Comparison of ENCODE assay signal across 8 cellular contexts in genomic region chr15:74768771-74769342, GRCh38. TPM values are rescaled to one million over a fixed set of nuclear protein-coding genes. Genes with fewer than 3 reads are reported as not detected.
DNase-seq lines count a peak whose midpoint lies in the region; ATAC-seq and TF ChIP-seq lines count a peak whose summit lies in the region.

No MANE protein-coding gene starts in this region.

- TF ChIP-seq CTCF in LNCAP (IDR thresholded peaks at IDR 0.05) (peak; percentile 77), brain (conservative IDR thresholded peaks at IDR 0.05) (peak; percentile 89 to 93)

- H3K4me3 Mint-ChIP-seq in T-cell (no peak overlapping the region), brain (peak overlapping the region; percentile 13 to 71 (median 62))

- H3K4me1 Mint-ChIP-seq in T-cell (peaks cover 15 to 31% (median 20%) of the 10 kb centered on the region in 3 donors), brain (peaks cover 28% of the 10 kb centered on the region)

- H3K9me3 Mint-ChIP-seq in T-cell, result no peaks in the 10 kb centered on the region
- peaks cover 0 to 5% (median 0%) of the 10 kb centered on the region in 5 experiments for H3K9me3 Mint-ChIP-seq in brain

- POLR2A ChIA-PET in T-cell (lab: Charles Lee), result interaction anchor here in 1 of 2 donors (0.6 kb wide), 2 partner anchors 59 to 123 kb away, joined by 3 to 5 read pairs; no protein-coding TSS in a partner anchor

- H3K36me3 Mint-ChIP-seq in T-cell (no peaks in the 10 kb centered on the region), brain (no peaks in the 10 kb centered on the region)

- CTCF ChIA-PET in T-cell (lab: Charles Lee), result interaction anchor here (0.6 to 6.3 kb wide), 26 partner anchors 8 to 884 kb away, joined by 3 to 139 read pairs (median 6); partner anchors contain the start of genes CSK (in 2 of the 2) and FAM219B (in 1 of the 2)

- peaks cover 0 to 5% of the 10 kb centered on the region in 2 donors for H3K27me3 Mint-ChIP-seq in T-cell
- peaks cover 18% of the 10 kb centered on the region for H3K27me3 Mint-ChIP-seq in brain

- DNase-seq in NCI-H1417 (lab: John Stamatoyannopoulos, UW) (peak; percentile 55 to 82 (median 65)), NCI-H1417 treated with DMSO at 0.1 percent for 48 hours (lab: John Stamatoyannopoulos, UW) (no peak), T-cell (peak in 27 of 34 experiments; percentile 34 to 70 (median 56)), iPS-NIHi7 (ENCODE audit: extremely low spot score) (peak; percentile 83)
- DNase-seq in stimulated activated CD4-positive, alpha-beta T cell treated with anti-CD3 and anti-CD28 coated beads, Interleukin-2, amount 100 ng/mL, for 24 hours, result peak; percentile 68 to 72

- ATAC-seq in T-cell (replicated peaks in 1 of 4), result peak; percentile 56 to 66 (median 59)
- no peak for ATAC-seq in GM18868 (IDR thresholded peaks at IDR 0.05; ENCODE audit: unreplicated experiment)

- H3K27ac Mint-ChIP-seq in T-cell (peak overlapping the region in 1 of 2 donors; percentile 19), brain (peak overlapping the region in 3 of 5 experiments; percentile 13 to 61 (median 52))

RNA-seq across cellular contexts. Expression of gene CSK, which starts 13.0 kb away (rescaled TPM):
- 100 to 1,000 TPM; 198 to 296 (median 271) TPM for total RNA-seq in T-cell
- polyA plus RNA-seq in brain (ENCODE audit: insufficient read depth, low read depth, low replicate concordance), result 66.2 TPM

RNA-seq across cellular contexts. Expression of gene CYP1A2, which starts 20.2 kb away (rescaled TPM):
- total RNA-seq in T-cell, result not detected
- not detected for polyA plus RNA-seq in brain (ENCODE audit: insufficient read depth, low read depth, low replicate concordance)

RNA-seq across cellular contexts. Expression of gene CYP1A1, which starts 43.5 kb away (rescaled TPM):
- 1 to 10 TPM in 3 of 5 donors, under 1 TPM in 1, not detected in 1; 0.14 to 3.3 (median 1.9) TPM for total RNA-seq in T-cell
- 0.17 TPM for polyA plus RNA-seq in brain (ENCODE audit: insufficient read depth, low read depth, low replicate concordance)

RNA-seq across cellular contexts. Expression of gene LMAN1L, which starts 43.8 kb away (rescaled TPM):
- total RNA-seq in T-cell, result 1 to 10 TPM in 1 of 5 donors, under 1 TPM in 4; 0.42 to 1.6 (median 0.44) TPM
- not detected for polyA plus RNA-seq in brain (ENCODE audit: insufficient read depth, low read depth, low replicate concordance)

RNA-seq across cellular contexts. Expression of gene CPLX3, which starts 57.6 kb away (rescaled TPM):
- under 1 TPM in 3 of 5 donors, not detected in 2; 0.16 to 0.50 (median 0.26) TPM for total RNA-seq in T-cell
- polyA plus RNA-seq in brain (ENCODE audit: insufficient read depth, low read depth, low replicate concordance), result 2.1 TPM

Comparison
In these comparisons a context has a peak if more than half of its experiments do, and no peak if none do; other contexts are left out.
1. H3K4me3 Mint-ChIP-seq: peak in brain (5 of 5); none in T-cell (0 of 3).